ENCODE assay signal across 1 cellular context in the genomic region with DNA sequence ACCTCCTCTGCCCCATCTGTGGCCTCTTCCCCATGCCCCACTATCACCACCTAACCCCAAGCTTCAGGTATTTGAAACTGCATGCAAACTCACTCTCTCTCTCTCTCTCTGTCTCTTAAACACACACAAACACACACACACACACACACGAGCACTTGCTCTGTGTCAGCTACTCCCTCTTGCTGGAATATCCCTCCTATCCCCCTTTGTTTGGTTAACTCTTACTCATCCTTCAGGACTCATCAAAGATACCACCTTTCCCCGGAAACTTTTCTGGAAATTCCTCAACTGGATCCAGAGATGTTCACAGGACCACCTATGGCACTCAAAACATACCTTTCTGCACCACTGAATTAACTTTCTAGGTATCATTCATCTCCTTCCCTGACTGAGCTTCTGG.
TF ChIP-seq lines count a peak whose summit lies in the region.

No MANE protein-coding gene starts in this region.

TF ChIP-seq in HepG2, 621 proteins besides CTCF, POLR2A, EP300 and RAD21:
- no peak for TF ChIP-seq HOXD1 (CRISPR knock-in tag; IDR thresholded peaks at IDR 0.05)
- no peak for TF ChIP-seq JUNB (CRISPR knock-in tag; IDR thresholded peaks at IDR 0.05; ENCODE audit: borderline replicate concordance)
- no peak for TF ChIP-seq AGO2 (optimal IDR thresholded peaks at IDR 0.05; ENCODE audit: low read depth, low read length)
- TF ChIP-seq ZNF652 (CRISPR knock-in tag; IDR thresholded peaks at IDR 0.05; ENCODE audit: borderline replicate concordance, low read depth): no peak
- TF ChIP-seq SNAI1 (CRISPR knock-in tag; IDR thresholded peaks at IDR 0.05; ENCODE audit: borderline replicate concordance): no peak
- no peak for TF ChIP-seq ZNF546 (CRISPR knock-in tag; conservative IDR thresholded peaks at IDR 0.05)
- no peak for TF ChIP-seq ZNF18 (CRISPR knock-in tag; IDR thresholded peaks at IDR 0.05; ENCODE audit: insufficient replicate concordance)
- no peak for TF ChIP-seq POLR2AphosphoS2 (IDR thresholded peaks at IDR 0.05; ENCODE audit: low read depth, low read length)
- no peak for TF ChIP-seq HMGXB3 (CRISPR knock-in tag; IDR thresholded peaks at IDR 0.05; ENCODE audit: borderline replicate concordance)
- TF ChIP-seq ZSCAN31 (CRISPR knock-in tag; IDR thresholded peaks at IDR 0.05; ENCODE audit: low read depth): no peak
- TF ChIP-seq, protein P1, sequence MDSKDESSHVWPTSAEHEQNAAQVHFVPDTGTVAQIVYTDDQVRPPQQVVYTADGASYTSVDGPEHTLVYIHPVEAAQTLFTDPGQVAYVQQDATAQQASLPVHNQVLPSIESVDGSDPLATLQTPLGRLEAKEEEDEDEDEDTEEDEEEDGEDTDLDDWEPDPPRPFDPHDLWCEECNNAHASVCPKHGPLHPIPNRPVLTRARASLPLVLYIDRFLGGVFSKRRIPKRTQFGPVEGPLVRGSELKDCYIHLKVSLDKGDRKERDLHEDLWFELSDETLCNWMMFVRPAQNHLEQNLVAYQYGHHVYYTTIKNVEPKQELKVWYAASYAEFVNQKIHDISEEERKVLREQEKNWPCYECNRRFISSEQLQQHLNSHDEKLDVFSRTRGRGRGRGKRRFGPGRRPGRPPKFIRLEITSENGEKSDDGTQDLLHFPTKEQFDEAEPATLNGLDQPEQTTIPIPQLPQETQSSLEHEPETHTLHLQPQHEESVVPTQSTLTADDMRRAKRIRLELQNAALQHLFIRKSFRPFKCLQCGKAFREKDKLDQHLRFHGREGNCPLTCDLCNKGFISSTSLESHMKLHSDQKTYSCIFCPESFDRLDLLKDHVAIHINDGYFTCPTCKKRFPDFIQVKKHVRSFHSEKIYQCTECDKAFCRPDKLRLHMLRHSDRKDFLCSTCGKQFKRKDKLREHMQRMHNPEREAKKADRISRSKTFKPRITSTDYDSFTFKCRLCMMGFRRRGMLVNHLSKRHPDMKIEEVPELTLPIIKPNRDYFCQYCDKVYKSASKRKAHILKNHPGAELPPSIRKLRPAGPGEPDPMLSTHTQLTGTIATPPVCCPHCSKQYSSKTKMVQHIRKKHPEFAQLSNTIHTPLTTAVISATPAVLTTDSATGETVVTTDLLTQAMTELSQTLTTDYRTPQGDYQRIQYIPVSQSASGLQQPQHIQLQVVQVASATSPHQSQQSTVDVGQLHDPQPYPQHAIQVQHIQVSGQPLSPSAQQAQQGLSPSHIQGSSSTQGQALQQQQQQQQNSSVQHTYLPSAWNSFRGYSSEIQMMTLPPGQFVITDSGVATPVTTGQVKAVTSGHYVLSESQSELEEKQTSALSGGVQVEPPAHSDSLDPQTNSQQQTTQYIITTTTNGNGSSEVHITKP (CRISPR knock-in tag; IDR thresholded peaks at IDR 0.05; ENCODE audit: low read depth): no peak
- no peak for TF ChIP-seq ADNP (CRISPR knock-in tag; IDR thresholded peaks at IDR 0.05)
- no peak for TF ChIP-seq TCF12 (IDR thresholded peaks at IDR 0.05)
- no peak for TF ChIP-seq TCF12 (CRISPR knock-in tag; IDR thresholded peaks at IDR 0.05)
- no peak for TF ChIP-seq SP1 (IDR thresholded peaks at IDR 0.05)
- no peak for TF ChIP-seq SP1 (CRISPR knock-in tag; IDR thresholded peaks at IDR 0.05)
- TF ChIP-seq ZBTB7A (CRISPR knock-in tag; IDR thresholded peaks at IDR 0.05): no peak
- TF ChIP-seq MATR3 (CRISPR knock-in tag; IDR thresholded peaks at IDR 0.05): no peak
- no peak for TF ChIP-seq SRY (CRISPR knock-in tag; IDR thresholded peaks at IDR 0.05)
- no peak for TF ChIP-seq ZBTB14 (CRISPR knock-in tag; IDR thresholded peaks at IDR 0.05)
- TF ChIP-seq ZBTB33 (CRISPR knock-in tag; IDR thresholded peaks at IDR 0.05): no peak
- TF ChIP-seq KMT2B (CRISPR knock-in tag; IDR thresholded peaks at IDR 0.05): no peak
